Comparison of ENCODE assay signal across 1 cellular context in the genomic region with DNA sequence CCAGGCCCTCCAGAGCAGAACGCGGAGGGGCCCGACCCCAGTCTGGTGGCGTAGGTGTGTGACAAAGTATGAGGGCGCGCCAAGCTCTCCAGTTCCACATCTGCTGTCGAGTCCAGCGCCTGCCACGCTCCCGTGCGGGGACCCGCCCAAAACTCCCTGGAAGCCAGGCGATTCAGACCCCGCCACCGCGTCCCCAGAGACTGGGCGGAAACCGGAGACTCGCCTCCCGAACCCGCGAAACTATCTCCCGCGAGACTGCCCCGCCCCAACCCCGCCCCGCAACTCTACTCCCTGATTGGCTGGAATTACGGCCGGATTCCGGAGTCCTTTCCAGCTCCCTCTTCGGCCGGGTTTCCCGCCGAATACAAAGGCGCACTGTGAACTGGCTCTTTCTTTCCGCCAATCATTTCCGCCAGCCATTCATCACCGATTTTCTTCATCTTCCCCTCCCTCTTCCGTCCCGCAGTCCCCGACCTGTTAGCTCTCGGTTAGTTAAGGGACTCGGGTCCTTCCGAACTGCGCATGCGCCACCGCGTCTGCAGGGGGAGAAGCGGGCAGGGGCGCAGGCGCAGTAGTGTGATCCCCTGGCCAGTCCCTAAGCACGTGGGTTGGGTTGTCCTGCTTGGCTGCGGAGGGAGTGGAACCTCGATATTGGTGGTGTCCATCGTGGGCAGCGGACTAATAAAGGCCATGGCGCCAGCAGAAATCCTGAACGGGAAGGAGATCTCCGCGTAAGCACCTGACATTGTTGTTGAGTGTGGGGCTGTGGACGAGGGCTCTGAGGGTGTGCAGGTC.
TF ChIP-seq lines count a peak whose summit lies in the region.

A gene (plus strand): TSS at position 616 of the 795 bp plus-strand sequence. CDS start 75 bp downstream, at position 691.

TF ChIP-seq in HepG2, 621 proteins besides CTCF, POLR2A, EP300 and RAD21 (continued from another document and continues in another):
- TF ChIP-seq, protein P1, sequence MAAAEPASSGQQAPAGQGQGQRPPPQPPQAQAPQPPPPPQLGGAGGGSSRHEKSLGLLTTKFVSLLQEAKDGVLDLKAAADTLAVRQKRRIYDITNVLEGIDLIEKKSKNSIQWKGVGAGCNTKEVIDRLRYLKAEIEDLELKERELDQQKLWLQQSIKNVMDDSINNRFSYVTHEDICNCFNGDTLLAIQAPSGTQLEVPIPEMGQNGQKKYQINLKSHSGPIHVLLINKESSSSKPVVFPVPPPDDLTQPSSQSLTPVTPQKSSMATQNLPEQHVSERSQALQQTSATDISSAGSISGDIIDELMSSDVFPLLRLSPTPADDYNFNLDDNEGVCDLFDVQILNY (CRISPR knock-in tag; conservative IDR thresholded peaks at IDR 0.05), result no peak
- TF ChIP-seq TSC22D2 (CRISPR knock-in tag; IDR thresholded peaks at IDR 0.05; ENCODE audit: borderline replicate concordance) (peak; percentile 61; the same call in 1 of the 2 replicates), SOX5 (CRISPR knock-in tag; IDR thresholded peaks at IDR 0.05; ENCODE audit: borderline replicate concordance) (0 out of 2 replicates have a peak, but pooled peaks have one; percentile 11), PHF5A (CRISPR knock-in tag; IDR thresholded peaks at IDR 0.05; ENCODE audit: low read depth, unreplicated experiment) (no peak), WIZ (CRISPR knock-in tag; IDR thresholded peaks at IDR 0.05) (peak; percentile 64; the same call in 1 of the 2 replicates), ZNF850 (CRISPR knock-in tag; conservative IDR thresholded peaks at IDR 0.05) (no peak), ZKSCAN8 (CRISPR knock-in tag; IDR thresholded peaks at IDR 0.05; ENCODE audit: borderline replicate concordance) (peak; percentile 14; the same call in 1 of the 2 replicates), ZKSCAN1 (IDR thresholded peaks at IDR 0.05; ENCODE audit: low read length) (no peak), HMG20A (CRISPR knock-in tag; IDR thresholded peaks at IDR 0.05; ENCODE audit: borderline replicate concordance) (no peak), RELA (CRISPR knock-in tag; IDR thresholded peaks at IDR 0.05) (no peak), KDM3A (CRISPR knock-in tag; IDR thresholded peaks at IDR 0.05; ENCODE audit: low read depth) (peak; percentile 7), FOXO1 (CRISPR knock-in tag; IDR thresholded peaks at IDR 0.05) (no peak), ZNF570 (CRISPR knock-in tag; IDR thresholded peaks at IDR 0.05; ENCODE audit: borderline replicate concordance) (peak; percentile 6; the same call in 1 of the 2 replicates), PHF21A (CRISPR knock-in tag; IDR thresholded peaks at IDR 0.05) (peak; percentile 88), ZFP90 (CRISPR knock-in tag; IDR thresholded peaks at IDR 0.05; ENCODE audit: borderline replicate concordance) (peak; percentile 78; the same call in 1 of the 2 replicates), ZNF230 (CRISPR knock-in tag; IDR thresholded peaks at IDR 0.05) (peak; percentile 88; the same call in 1 of the 2 replicates), MXD4 (CRISPR knock-in tag; IDR thresholded peaks at IDR 0.05) (peak; percentile 98), TOPORS (CRISPR knock-in tag; IDR thresholded peaks at IDR 0.05) (peak; percentile 59; the same call in 1 of the 2 replicates), ZNF225 (CRISPR knock-in tag; IDR thresholded peaks at IDR 0.05) (peak; percentile 26; the same call in 1 of the 2 replicates), XBP1 (CRISPR knock-in tag; IDR thresholded peaks at IDR 0.05) (0 out of 2 replicates have a peak, but pooled peaks have one; percentile 23), RBFOX2 (IDR thresholded peaks at IDR 0.05; ENCODE audit: low read depth, low read length) (peak; percentile 82), NRL (CRISPR knock-in tag; IDR thresholded peaks at IDR 0.05; ENCODE audit: borderline replicate concordance) (peak; percentile 95), ZNF430 (CRISPR knock-in tag; IDR thresholded peaks at IDR 0.05) (peak; percentile 82), MTA1 (CRISPR knock-in tag; IDR thresholded peaks at IDR 0.05; ENCODE audit: borderline replicate concordance) (no peak), IKZF4 (CRISPR knock-in tag; IDR thresholded peaks at IDR 0.05; ENCODE audit: borderline replicate concordance, low read depth, not compliant biosample characterization) (peak; percentile 98)
- TF ChIP-seq, protein P2, sequence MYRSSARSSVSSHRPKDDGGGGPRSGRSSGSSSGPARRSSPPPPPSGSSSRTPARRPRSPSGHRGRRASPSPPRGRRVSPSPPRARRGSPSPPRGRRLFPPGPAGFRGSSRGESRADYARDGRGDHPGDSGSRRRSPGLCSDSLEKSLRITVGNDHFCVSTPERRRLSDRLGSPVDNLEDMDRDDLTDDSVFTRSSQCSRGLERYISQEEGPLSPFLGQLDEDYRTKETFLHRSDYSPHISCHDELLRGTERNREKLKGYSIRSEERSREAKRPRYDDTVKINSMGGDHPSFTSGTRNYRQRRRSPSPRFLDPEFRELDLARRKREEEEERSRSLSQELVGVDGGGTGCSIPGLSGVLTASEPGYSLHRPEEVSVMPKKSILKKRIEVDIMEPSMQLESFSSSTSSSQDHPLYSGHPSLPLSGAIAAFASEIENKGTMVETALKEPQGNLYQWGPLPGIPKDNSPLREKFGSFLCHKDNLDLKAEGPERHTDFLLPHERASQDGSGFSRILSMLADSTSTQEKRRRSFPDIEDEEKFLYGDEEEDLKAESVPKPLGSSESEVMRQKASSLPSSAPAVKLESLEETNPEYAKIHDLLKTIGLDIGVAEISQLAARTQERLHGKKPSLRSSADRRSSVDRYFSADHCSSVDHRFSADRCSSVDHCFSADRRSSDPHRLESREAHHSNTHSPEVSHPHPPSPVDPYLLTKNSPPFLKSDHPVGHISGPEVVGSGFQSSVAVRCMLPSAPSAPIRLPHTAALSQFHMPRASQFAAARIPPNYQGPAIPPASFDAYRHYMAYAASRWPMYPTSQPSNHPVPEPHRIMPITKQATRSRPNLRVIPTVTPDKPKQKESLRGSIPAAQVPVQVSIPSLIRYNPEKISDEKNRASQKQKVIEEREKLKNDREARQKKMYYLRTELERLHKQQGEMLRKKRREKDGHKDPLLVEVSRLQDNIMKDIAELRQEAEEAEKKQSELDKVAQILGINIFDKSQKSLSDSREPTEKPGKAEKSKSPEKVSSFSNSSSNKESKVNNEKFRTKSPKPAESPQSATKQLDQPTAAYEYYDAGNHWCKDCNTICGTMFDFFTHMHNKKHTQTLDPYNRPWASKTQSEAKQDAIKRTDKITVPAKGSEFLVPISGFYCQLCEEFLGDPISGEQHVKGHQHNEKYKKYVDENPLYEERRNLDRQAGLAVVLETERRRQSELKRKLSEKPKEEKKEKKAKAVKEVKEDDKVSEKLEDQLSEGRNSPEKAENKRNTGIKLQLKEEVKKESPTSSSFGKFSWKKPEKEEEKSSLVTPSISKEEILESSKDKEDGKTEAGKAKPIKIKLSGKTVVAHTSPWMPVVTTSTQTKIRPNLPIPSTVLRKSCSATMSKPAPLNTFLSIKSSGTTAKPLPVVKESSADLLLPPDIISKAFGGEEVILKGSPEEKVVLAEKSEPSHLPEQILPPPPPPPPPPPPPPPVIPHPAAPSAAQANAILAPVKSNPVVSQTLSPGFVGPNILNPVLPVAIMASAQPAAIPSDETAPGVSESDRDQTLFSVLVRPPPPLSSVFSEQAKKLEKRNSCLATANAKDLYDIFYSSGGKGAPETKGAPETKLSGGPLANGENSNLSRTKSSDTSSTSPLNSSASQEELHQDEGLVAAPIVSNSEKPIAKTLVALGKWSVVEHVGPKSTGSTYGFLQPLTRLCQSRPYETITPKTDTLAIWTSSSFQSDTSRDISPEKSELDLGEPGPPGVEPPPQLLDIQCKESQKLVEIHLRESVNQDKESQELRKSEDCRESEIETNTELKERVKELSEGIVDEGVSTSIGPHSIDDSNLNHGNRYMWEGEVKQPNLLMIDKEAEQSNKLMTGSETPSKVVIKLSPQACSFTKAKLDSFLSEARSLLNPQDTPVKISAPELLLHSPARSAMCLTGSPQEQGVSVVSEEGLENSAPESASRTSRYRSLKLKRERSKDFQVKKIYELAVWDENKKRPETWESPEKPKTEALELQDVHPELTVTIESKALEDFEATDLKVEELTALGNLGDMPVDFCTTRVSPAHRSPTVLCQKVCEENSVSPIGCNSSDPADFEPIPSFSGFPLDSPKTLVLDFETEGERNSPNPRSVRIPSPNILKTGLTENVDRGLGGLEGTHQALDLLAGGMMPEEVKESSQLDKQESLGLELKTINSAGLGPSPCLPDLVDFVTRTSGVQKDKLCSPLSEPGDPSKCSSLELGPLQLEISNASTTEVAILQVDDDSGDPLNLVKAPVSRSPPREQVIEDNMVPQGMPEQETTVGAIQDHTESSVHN (CRISPR knock-in tag; IDR thresholded peaks at IDR 0.05), result peak; percentile 72; the same call in 1 of the 2 replicates
- TF ChIP-seq, protein P3, sequence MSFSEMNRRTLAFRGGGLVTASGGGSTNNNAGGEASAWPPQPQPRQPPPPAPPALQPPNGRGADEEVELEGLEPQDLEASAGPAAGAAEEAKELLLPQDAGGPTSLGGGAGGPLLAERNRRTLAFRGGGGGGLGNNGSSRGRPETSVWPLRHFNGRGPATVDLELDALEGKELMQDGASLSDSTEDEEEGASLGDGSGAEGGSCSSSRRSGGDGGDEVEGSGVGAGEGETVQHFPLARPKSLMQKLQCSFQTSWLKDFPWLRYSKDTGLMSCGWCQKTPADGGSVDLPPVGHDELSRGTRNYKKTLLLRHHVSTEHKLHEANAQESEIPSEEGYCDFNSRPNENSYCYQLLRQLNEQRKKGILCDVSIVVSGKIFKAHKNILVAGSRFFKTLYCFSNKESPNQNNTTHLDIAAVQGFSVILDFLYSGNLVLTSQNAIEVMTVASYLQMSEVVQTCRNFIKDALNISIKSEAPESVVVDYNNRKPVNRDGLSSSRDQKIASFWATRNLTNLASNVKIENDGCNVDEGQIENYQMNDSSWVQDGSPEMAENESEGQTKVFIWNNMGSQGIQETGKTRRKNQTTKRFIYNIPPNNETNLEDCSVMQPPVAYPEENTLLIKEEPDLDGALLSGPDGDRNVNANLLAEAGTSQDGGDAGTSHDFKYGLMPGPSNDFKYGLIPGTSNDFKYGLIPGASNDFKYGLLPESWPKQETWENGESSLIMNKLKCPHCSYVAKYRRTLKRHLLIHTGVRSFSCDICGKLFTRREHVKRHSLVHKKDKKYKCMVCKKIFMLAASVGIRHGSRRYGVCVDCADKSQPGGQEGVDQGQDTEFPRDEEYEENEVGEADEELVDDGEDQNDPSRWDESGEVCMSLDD (CRISPR knock-in tag; IDR thresholded peaks at IDR 0.05; ENCODE audit: borderline replicate concordance), result 0 out of 2 replicates have a peak, but pooled peaks have one; percentile 26
- TF ChIP-seq, protein P4, sequence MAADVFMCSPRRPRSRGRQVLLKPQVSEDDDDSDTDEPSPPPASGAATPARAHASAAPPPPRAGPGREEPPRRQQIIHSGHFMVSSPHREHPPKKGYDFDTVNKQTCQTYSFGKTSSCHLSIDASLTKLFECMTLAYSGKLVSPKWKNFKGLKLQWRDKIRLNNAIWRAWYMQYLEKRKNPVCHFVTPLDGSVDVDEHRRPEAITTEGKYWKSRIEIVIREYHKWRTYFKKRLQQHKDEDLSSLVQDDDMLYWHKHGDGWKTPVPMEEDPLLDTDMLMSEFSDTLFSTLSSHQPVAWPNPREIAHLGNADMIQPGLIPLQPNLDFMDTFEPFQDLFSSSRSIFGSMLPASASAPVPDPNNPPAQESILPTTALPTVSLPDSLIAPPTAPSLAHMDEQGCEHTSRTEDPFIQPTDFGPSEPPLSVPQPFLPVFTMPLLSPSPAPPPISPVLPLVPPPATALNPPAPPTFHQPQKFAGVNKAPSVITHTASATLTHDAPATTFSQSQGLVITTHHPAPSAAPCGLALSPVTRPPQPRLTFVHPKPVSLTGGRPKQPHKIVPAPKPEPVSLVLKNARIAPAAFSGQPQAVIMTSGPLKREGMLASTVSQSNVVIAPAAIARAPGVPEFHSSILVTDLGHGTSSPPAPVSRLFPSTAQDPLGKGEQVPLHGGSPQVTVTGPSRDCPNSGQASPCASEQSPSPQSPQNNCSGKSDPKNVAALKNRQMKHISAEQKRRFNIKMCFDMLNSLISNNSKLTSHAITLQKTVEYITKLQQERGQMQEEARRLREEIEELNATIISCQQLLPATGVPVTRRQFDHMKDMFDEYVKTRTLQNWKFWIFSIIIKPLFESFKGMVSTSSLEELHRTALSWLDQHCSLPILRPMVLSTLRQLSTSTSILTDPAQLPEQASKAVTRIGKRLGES (CRISPR knock-in tag; IDR thresholded peaks at IDR 0.05; ENCODE audit: borderline replicate concordance), result peak; percentile 87; the same call in 1 of the 2 replicates
- TF ChIP-seq, protein P5, sequence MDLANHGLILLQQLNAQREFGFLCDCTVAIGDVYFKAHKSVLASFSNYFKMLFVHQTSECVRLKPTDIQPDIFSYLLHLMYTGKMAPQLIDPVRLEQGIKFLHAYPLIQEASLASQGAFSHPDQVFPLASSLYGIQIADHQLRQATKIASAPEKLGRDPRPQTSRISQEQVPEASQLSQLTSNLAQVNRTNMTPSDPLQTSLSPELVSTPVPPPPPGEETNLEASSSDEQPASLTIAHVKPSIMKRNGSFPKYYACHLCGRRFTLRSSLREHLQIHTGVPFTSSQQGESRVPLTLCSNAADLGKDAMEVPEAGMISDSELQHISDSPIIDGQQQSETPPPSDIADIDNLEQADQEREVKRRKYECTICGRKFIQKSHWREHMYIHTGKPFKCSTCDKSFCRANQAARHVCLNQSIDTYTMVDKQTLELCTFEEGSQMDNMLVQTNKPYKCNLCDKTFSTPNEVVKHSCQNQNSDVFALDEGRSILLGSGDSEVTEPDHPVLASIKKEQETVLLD (CRISPR knock-in tag; IDR thresholded peaks at IDR 0.05; ENCODE audit: low read depth), result peak; percentile 81; the same call in 1 of the 2 replicates
